Comparison of ENCODE assay signal across 8 cellular contexts in genomic region chr9:83980395-83981125, GRCh38. TPM values are rescaled to one million over a fixed set of nuclear protein-coding genes. Genes with fewer than 3 reads are reported as not detected.
A peak's percentile ranks its signal among the peaks of the same experiment; 100 is the strongest.
DNase-seq lines count a peak whose midpoint lies in the region; ATAC-seq lines count a peak whose summit lies in the region.

RMI1 (plus strand) TSS chr9:83980805; CDS start chr9:84000987, 20,182 bp downstream.

- no peaks in the 10 kb centered on the region for H3K9me3 ChIP-seq in right cardiac atrium (ENCODE audit: control insufficient read depth, low read length)
- H3K9me3 ChIP-seq in aorta (ENCODE audit: control insufficient read depth, low read length): no peaks in the 10 kb centered on the region

- H3K27ac ChIP-seq in right cardiac atrium (ENCODE audit: low read length) (peak within 1 kb of the TSS; percentile 96), aorta (ENCODE audit: low read depth in 1 of 2, low read length in 2 of 2) (peak within 1 kb of the TSS; percentile 74 to 91)

- DNase-seq in NCI-H187 (lab: John Stamatoyannopoulos, UW) (peak; percentile 88 to 95), T-helper 2 cell (peak; percentile 98 to 100 (median 99)), anterior cingulate cortex (lab: John Stamatoyannopoulos, UW) (peak; percentile 89 to 100 (median 98)), right cardiac atrium (peak; percentile 100), putamen (ENCODE audit: low spot score) (peak; percentile 99), aorta (peak; percentile 100)

- H3K4me1 ChIP-seq in right cardiac atrium (ENCODE audit: control insufficient read depth, insufficient read depth, low read length): no peaks in the 10 kb centered on the region
- H3K4me1 ChIP-seq in aorta (ENCODE audit: control insufficient read depth in 1 of 2, insufficient read depth in 2 of 2, low read length in 2 of 2): peaks cover 0 to under 1% of the 10 kb centered on the region in 2 donors

- H3K4me3 ChIP-seq in right cardiac atrium (ENCODE audit: low read length) (peak within 1 kb of the TSS; percentile 73), aorta (ENCODE audit: low read length in 2 of 2) (peak within 1 kb of the TSS; percentile 67 to 83)

- intact Hi-C loops in right cardiac atrium (cut with DNase I): no loop called here
- intact Hi-C loops in aorta (cut with DNase I): loop anchor here in 1 of 2 donors (1.0 to 5.0 kb wide), 3 partner anchors 24 to 190 kb away; partner anchors contain the start of gene KIF27

- H3K27me3 ChIP-seq in right cardiac atrium (ENCODE audit: control insufficient read depth, insufficient read depth) (no peaks in the 10 kb centered on the region), aorta (ENCODE audit: control insufficient read depth in 1 of 2, insufficient read depth in 2 of 2, low read length in 1 of 2) (no peaks in the 10 kb centered on the region)

- under 1% methylated on average over 69 of the region's 69 CpGs for WGBS in right cardiac atrium
- 0% methylated on average over 66 to 69 of the region's 69 CpGs for WGBS in aorta, 2 donors

- no peaks in the 10 kb centered on the region for H3K36me3 ChIP-seq in aorta (ENCODE audit: control insufficient read depth in 1 of 2, insufficient read depth in 2 of 2, low read length in 1 of 2)

- ATAC-seq in GM18498 (IDR thresholded peaks at IDR 0.05; ENCODE audit: unreplicated experiment) (peak; percentile 72), HG02938 (IDR thresholded peaks at IDR 0.05; ENCODE audit: unreplicated experiment) (peak; percentile 58), right cardiac atrium (peak; percentile 95), aorta (ENCODE audit: low FRiP score) (peak; percentile 98)

RNA-seq across cellular contexts. Expression of gene RMI1, which starts in this region (rescaled TPM):
- 1 to 10 TPM; 2.3 to 5.6 (median 4.5) TPM for total RNA-seq in right cardiac atrium
- 2.0 TPM for polyA plus RNA-seq in right cardiac atrium
- 1 to 10 TPM; 2.9 to 3.4 TPM for total RNA-seq in aorta
- polyA plus RNA-seq in aorta: 1 to 10 TPM; 1.1 to 3.4 TPM

Comparison
In these comparisons a context has a peak if more than half of its experiments do, and no peak if none do; other contexts are left out.
1. Peak in every context shown above with its lines: DNase-seq, ATAC-seq, H3K4me3 ChIP-seq and H3K27ac ChIP-seq.